In the genomic region with DNA sequence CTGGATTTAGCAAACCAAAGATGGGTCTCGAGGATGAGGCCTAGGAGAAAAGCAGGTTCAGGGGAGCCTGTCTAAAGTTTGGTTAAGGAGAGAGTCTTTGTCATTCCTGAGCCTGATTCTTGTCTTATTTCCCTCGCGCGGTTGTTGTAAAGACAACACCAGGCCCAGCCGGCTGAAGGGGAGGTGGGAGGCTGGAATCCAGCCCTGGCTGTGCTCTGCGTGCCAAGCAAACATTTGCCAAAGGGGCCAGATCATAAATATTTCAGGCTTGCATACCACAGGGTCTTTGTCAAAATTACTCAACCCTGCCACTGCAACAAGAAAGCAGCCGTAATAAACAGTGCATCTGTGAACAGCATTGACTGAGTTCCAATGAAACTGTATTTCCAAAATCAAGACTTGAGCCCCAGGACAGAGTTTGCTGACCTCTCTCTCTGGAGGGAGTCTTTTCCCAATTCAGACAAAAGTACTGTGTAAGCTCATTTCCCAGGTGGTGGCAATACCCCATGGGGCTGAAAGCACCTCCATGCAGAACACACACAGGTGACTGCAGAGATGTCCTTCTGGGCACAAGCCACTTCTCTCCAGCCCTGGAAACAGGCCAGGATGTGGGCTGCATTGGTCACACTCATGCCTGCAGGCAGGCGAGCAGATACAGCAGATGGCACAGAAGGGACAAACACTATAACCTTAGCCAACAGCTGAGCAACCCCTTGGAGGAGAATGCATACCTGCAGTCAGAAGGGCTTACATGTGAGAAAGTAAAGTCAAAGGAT, we compare ENCODE assay signal across 20 cellular contexts.
DNase-seq lines count a peak whose midpoint lies in the region; ATAC-seq and TF ChIP-seq lines count a peak whose summit lies in the region.
"Had no signal": no experiment of that assay in that cellular context is flagged by ENCODE, and none has a peak within 500 bp of the region (broad histone marks: within the 10 kb centered on the region; RNA-seq: fewer than 3 reads in every experiment).

No MANE protein-coding gene starts in this region.

- peak overlapping the region; percentile 8 for H2AK9ac ChIP-seq in IMR-90 (replicated peaks; ENCODE audit: low read depth, low read length, poor library complexity)

- H3K36me3 ChIP-seq in IMR-90 (ENCODE audit: control insufficient read depth, insufficient read depth, low read length), result no peaks in the 10 kb centered on the region
- H3K36me3 ChIP-seq: pancreas, Peyer's patch, tibial nerve had no signal

- 43% methylated on average over 3 of the region's 8 CpGs; no CpG with 5 or more reads in 1 of the 2 experiments for WGBS in IMR-90 (ENCODE audit: extremely low coverage in 2 of 2, insufficient read length in 1 of 2), 2 experiments

- intact Hi-C loops in IMR-90 (cut with micrococcal nuclease), result loop anchor here (5.0 kb wide), 1 partner anchor 334 kb away; no protein-coding TSS in a partner anchor

- H2BK20ac ChIP-seq in IMR-90 (ENCODE audit: low read depth, low read length), result peak overlapping the region; percentile 95

- peak overlapping the region; percentile 95 for H3K4ac ChIP-seq in IMR-90 (ENCODE audit: low read depth, low read length)

- CTCF ChIA-PET in IMR-90 (lab: Yijun Ruan, JAX), result interaction anchor here (0.5 to 1.1 kb wide), 2 partner anchors 11 to 28 kb away, joined by 3 to 4 read pairs; no protein-coding TSS in a partner anchor

- POLR2A ChIA-PET in IMR-90 (lab: Charles Lee; ENCODE audit: unreplicated experiment), result no interaction called here

- peak overlapping the region; percentile 69 for H2BK5ac ChIP-seq in IMR-90 (ENCODE audit: low read depth, low read length, poor library complexity, severe bottlenecking)

- H3K9ac ChIP-seq in IMR-90 (ENCODE audit: low read depth, low read length), result no peak overlapping the region

- H2BK120ac ChIP-seq in IMR-90 (ENCODE audit: low read depth, low read length), result peak overlapping the region; percentile 94

- H2BK15ac ChIP-seq in IMR-90 (ENCODE audit: low read depth, low read length), result peak overlapping the region; percentile 69; the same call in 1 of the 3 replicates

- peak overlapping the region; percentile 61 for H3K27ac ChIP-seq in IMR-90 (ENCODE audit: insufficient read depth, low read length)
- H3K27ac ChIP-seq: foreskin keratinocyte, pancreas, Peyer's patch, tibial nerve had no signal

- peaks cover 9% of the 10 kb centered on the region for H3K4me1 ChIP-seq in IMR-90 (ENCODE audit: control insufficient read depth, insufficient read depth, low read length)
- H3K4me1 ChIP-seq: pancreas, Peyer's patch, tibial nerve had no signal

- DNase-seq in DMS53 (lab: John Stamatoyannopoulos, UW) (peak; percentile 77), IMR-90 (peak; percentile 80), amniotic stem cell (lab: John Stamatoyannopoulos, UW) (peak; percentile 58), renal cortical epithelial cell (ENCODE audit: low read depth) (peak; percentile 69), glutamatergic neuron (no peak), NOMO-1 (lab: John Stamatoyannopoulos, UW; ENCODE audit: unreplicated experiment in 2 of 2) (no peak)
- no peak for DNase-seq in stimulated activated naive B cell treated with anti-CD40 and anti-IgM and Interleukin-4, amounts not matched to agents 10 μg/mL and 1 μg/mL and 100 μg/mL, for 72 hours
- DNase-seq: activated CD4-positive, alpha-beta T cell treated with anti-CD3 and anti-CD28 coated beads, Interleukin-2, amount 50 U/mL, for 4 hours; activated T-cell treated with anti-CD3 and anti-CD28 coated beads, Interleukin-2, amount 50 U/mL, for 4 hours; CD4-positive, CD25-positive, alpha-beta regulatory T cell; cerebellar nuclear complex; NCI-H2029; NCI-H526 treated with DMSO at 0.1 percent for 48 hours; Peyer's patch; SW 1271 had no signal

- no peak overlapping the region for H3K4me3 Mint-ChIP-seq in glutamatergic neuron (ENCODE audit: unreplicated experiment)
- H3K4me3 Mint-ChIP-seq in stimulated activated naive B cell treated with anti-CD40 and anti-IgM and Interleukin-4, amounts not matched to agents 10 μg/mL and 1 μg/mL and 100 μg/mL, for 72 hours, result no peak overlapping the region
- H3K4me3 Mint-ChIP-seq: activated T-cell treated with anti-CD3 and anti-CD28 coated beads, Interleukin-2, amount 50 U/mL, for 4 hours; CD4-positive, CD25-positive, alpha-beta regulatory T cell; stimulated activated memory B cell treated with anti-CD40 and anti-IgM and Interleukin-4, amounts not matched to agents 10 μg/mL and 1 μg/mL and 100 μg/mL, for 72 hours had no signal

- H4K8ac ChIP-seq in IMR-90 (ENCODE audit: low read depth in 2 of 2, low read length in 2 of 2), result peak overlapping the region; percentile 77 to 90

- peak overlapping the region; percentile 36; the same call in 1 of the 2 replicates for H3K4me2 ChIP-seq in IMR-90 (ENCODE audit: low read depth, low read length)

- H3K9me3 ChIP-seq in IMR-90 (ENCODE audit: control insufficient read depth, insufficient read depth, low read length), result peaks cover 7% of the 10 kb centered on the region
- H3K9me3 ChIP-seq: pancreas, Peyer's patch had no signal

- no peak overlapping the region for H3K4me3 ChIP-seq in IMR-90 (ENCODE audit: insufficient read depth, low read depth, low read length)
- H3K4me3 ChIP-seq: pancreas, Peyer's patch, tibial nerve had no signal

- peak overlapping the region; percentile 15 for H2AFZ ChIP-seq in IMR-90 (replicated peaks; ENCODE audit: low read length, poor library complexity)

- TF ChIP-seq CTCF in IMR-90 (conservative IDR thresholded peaks at IDR 0.05; ENCODE audit: low read depth, low read length), result no peak
- no peak for TF ChIP-seq CTCF in glutamatergic neuron (IDR thresholded peaks at IDR 0.05; ENCODE audit: partially characterized antibody, unreplicated experiment)

- H3K36me3 Mint-ChIP-seq in glutamatergic neuron (ENCODE audit: unreplicated experiment), result peaks cover 8% of the 10 kb centered on the region
- peaks cover 0 to 2% of the 10 kb centered on the region in 2 donors for H3K36me3 Mint-ChIP-seq in stimulated activated naive B cell treated with anti-CD40 and anti-IgM and Interleukin-4, amounts not matched to agents 10 μg/mL and 1 μg/mL and 100 μg/mL, for 72 hours
- H3K36me3 Mint-ChIP-seq: CD4-positive, CD25-positive, alpha-beta regulatory T cell; stimulated activated memory B cell treated with anti-CD40 and anti-IgM and Interleukin-4, amounts not matched to agents 10 μg/mL and 1 μg/mL and 100 μg/mL, for 72 hours had no signal

- peak overlapping the region; percentile 82 for H3K23ac ChIP-seq in IMR-90 (ENCODE audit: low read depth, low read length)

- H3K4me1 Mint-ChIP-seq in glutamatergic neuron (ENCODE audit: low read depth, unreplicated experiment), result no peaks in the 10 kb centered on the region
- H3K4me1 Mint-ChIP-seq in stimulated activated naive B cell treated with anti-CD40 and anti-IgM and Interleukin-4, amounts not matched to agents 10 μg/mL and 1 μg/mL and 100 μg/mL, for 72 hours, result no peaks in the 10 kb centered on the region
- H3K4me1 Mint-ChIP-seq: CD4-positive, CD25-positive, alpha-beta regulatory T cell; stimulated activated memory B cell treated with anti-CD40 and anti-IgM and Interleukin-4, amounts not matched to agents 10 μg/mL and 1 μg/mL and 100 μg/mL, for 72 hours had no signal

- in situ Hi-C loops in IMR-90 (cut with MboI; ENCODE audit: low sequenced_read_pairs), result no loop called here

- H3K9me1 ChIP-seq in IMR-90 (ENCODE audit: insufficient read depth, low read length), result peaks cover 24% of the 10 kb centered on the region

- BruUV-seq in IMR-90 (replicated peaks; lab: Mats Ljungman, UMichigan), result no TSS peak

- dilution Hi-C loops in IMR-90 (cut with HindIII; ENCODE audit: low sequenced_read_pairs, unreplicated experiment), result no loop called here

- TF ChIP-seq RAD21 in IMR-90 (IDR thresholded peaks at IDR 0.05; ENCODE audit: low read length), result no peak

- H4K5ac ChIP-seq in IMR-90 (ENCODE audit: low read depth, low read length), result peak overlapping the region; percentile 69

- no peak overlapping the region for H3K27ac Mint-ChIP-seq in glutamatergic neuron (ENCODE audit: unreplicated experiment)
- no peak overlapping the region for H3K27ac Mint-ChIP-seq in stimulated activated naive B cell treated with anti-CD40 and anti-IgM and Interleukin-4, amounts not matched to agents 10 μg/mL and 1 μg/mL and 100 μg/mL, for 72 hours
- H3K27ac Mint-ChIP-seq: CD4-positive, CD25-positive, alpha-beta regulatory T cell; stimulated activated memory B cell treated with anti-CD40 and anti-IgM and Interleukin-4, amounts not matched to agents 10 μg/mL and 1 μg/mL and 100 μg/mL, for 72 hours had no signal

- peaks cover 4% of the 10 kb centered on the region for H3K9me3 Mint-ChIP-seq in glutamatergic neuron (ENCODE audit: unreplicated experiment)
- H3K9me3 Mint-ChIP-seq in stimulated activated naive B cell treated with anti-CD40 and anti-IgM and Interleukin-4, amounts not matched to agents 10 μg/mL and 1 μg/mL and 100 μg/mL, for 72 hours, result peaks cover 6 to 15% of the 10 kb centered on the region in 2 donors

- peaks cover 2% of the 10 kb centered on the region for H3K27me3 Mint-ChIP-seq in glutamatergic neuron (ENCODE audit: unreplicated experiment)
- no peaks in the 10 kb centered on the region for H3K27me3 Mint-ChIP-seq in stimulated activated naive B cell treated with anti-CD40 and anti-IgM and Interleukin-4, amounts not matched to agents 10 μg/mL and 1 μg/mL and 100 μg/mL, for 72 hours
- H3K27me3 Mint-ChIP-seq: CD4-positive, CD25-positive, alpha-beta regulatory T cell; stimulated activated memory B cell treated with anti-CD40 and anti-IgM and Interleukin-4, amounts not matched to agents 10 μg/mL and 1 μg/mL and 100 μg/mL, for 72 hours had no signal

- peak overlapping the region; percentile 70 for H3K14ac ChIP-seq in IMR-90 (replicated peaks; ENCODE audit: low read depth, low read length)

- H4K91ac ChIP-seq in IMR-90 (ENCODE audit: insufficient read depth, low read depth, low read length), result peak overlapping the region; percentile 96

- peaks cover 0 to 12% of the 10 kb centered on the region in 2 experiments; a peak in 2 of 4 replicates for H3K79me1 ChIP-seq in IMR-90 (ENCODE audit: low read depth in 1 of 2, low read length in 2 of 2)

- no peaks in the 10 kb centered on the region for H3K27me3 ChIP-seq in IMR-90 (ENCODE audit: control insufficient read depth, insufficient read depth, low read length)
- H3K27me3 ChIP-seq: foreskin keratinocyte, pancreas, Peyer's patch, tibial nerve had no signal

- no peak for TF ChIP-seq POLR2A in IMR-90 (IDR thresholded peaks at IDR 0.05; ENCODE audit: low read depth, low read length)

- no peaks in the 10 kb centered on the region; the same call in 1 of the 2 replicates for H4K20me1 ChIP-seq in IMR-90 (ENCODE audit: insufficient read depth, low read length)

- ATAC-seq in IMR-90 (ENCODE audit: low read depth) (peak; percentile 60), HG02642 (IDR thresholded peaks at IDR 0.05; ENCODE audit: poor library complexity, unreplicated experiment) (no peak)
- no peak for ATAC-seq in stimulated activated naive B cell treated with anti-CD40 and anti-IgM and Interleukin-4, amounts not matched to agents 10 μg/mL and 1 μg/mL and 100 μg/mL, for 72 hours (replicated peaks)
- ATAC-seq: activated T-cell treated with anti-CD3 and anti-CD28 coated beads, Interleukin-2, amount 50 U/mL, for 4 hours; foreskin keratinocyte; stimulated activated memory B cell treated with anti-CD40 and anti-IgM and Interleukin-4, amounts not matched to agents 10 μg/mL and 1 μg/mL and 100 μg/mL, for 72 hours had no signal

- H3K18ac ChIP-seq in IMR-90 (ENCODE audit: low read depth, low read length), result peak overlapping the region; percentile 55

- H2AK5ac ChIP-seq in IMR-90 (ENCODE audit: low read depth, low read length), result peak overlapping the region; percentile 76

- peak overlapping the region; percentile 82 for H3K56ac ChIP-seq in IMR-90 (ENCODE audit: extremely low read depth, insufficient read depth, low read length)

Comparison
In these comparisons a context has a peak if more than half of its experiments do, and no peak if none do; other contexts are left out.
1. DNase-seq: peak in DMS53 (single experiment), IMR-90 (single experiment), amniotic stem cell (single experiment) and renal cortical epithelial cell (single experiment); none in glutamatergic neuron (single experiment), NOMO-1 (0 of 2) and stimulated activated naive B cell treated with anti-CD40 and anti-IgM and Interleukin-4, amounts not matched to agents 10 μg/mL and 1 μg/mL and 100 μg/mL, for 72 hours (single experiment).